ENCODE assay signal across 1 cellular context in genomic region chr6:131949615-131949908, GRCh38.
TF ChIP-seq lines count a peak whose summit lies in the region.

No MANE protein-coding gene starts in this region.

TF ChIP-seq in H1, 55 proteins besides CTCF, POLR2A, EP300 and RAD21:
- TF ChIP-seq SIN3A (conservative IDR thresholded peaks at IDR 0.05 in 1 of 2, IDR thresholded peaks at IDR 0.05 in 1 of 2; ENCODE audit: low read depth in 1 of 2, low read length in 2 of 2) (no peak), FOSL1 (IDR thresholded peaks at IDR 0.05; ENCODE audit: insufficient read depth, low read depth, low read length) (no peak), TAF7 (optimal IDR thresholded peaks at IDR 0.05; ENCODE audit: borderline replicate concordance, low read depth, low read length) (no peak), YY1 (IDR thresholded peaks at IDR 0.05; ENCODE audit: low read depth, low read length) (no peak), POLR2AphosphoS5 (IDR thresholded peaks at IDR 0.05; ENCODE audit: low read depth, low read length) (no peak), RBBP5 (IDR thresholded peaks at IDR 0.05; ENCODE audit: borderline replicate concordance, low read depth, low read length) (no peak), GTF2F1 (IDR thresholded peaks at IDR 0.05; ENCODE audit: borderline replicate concordance, low read depth, low read length) (no peak), CHD7 (IDR thresholded peaks at IDR 0.05; ENCODE audit: insufficient replicate concordance, low read length) (no peak), CHD2 (IDR thresholded peaks at IDR 0.05; ENCODE audit: low read length) (no peak), CBX5 (IDR thresholded peaks at IDR 0.05; ENCODE audit: low read depth, low read length) (no peak), CEBPB (IDR thresholded peaks at IDR 0.05; ENCODE audit: low read depth, low read length) (no peak), KDM1A (IDR thresholded peaks at IDR 0.05; ENCODE audit: borderline replicate concordance, low read length) (no peak)
